Comparison of ENCODE assay signal across 1 cellular context in genomic region chr3:128285042-128285924, GRCh38.
TF ChIP-seq lines count a peak whose summit lies in the region.

No MANE protein-coding gene starts in this region.

TF ChIP-seq in HepG2, 621 proteins besides CTCF, POLR2A, EP300 and RAD21 (continued from another document):
- TF ChIP-seq MNT (IDR thresholded peaks at IDR 0.05) (no peak), HIC2 (CRISPR knock-in tag; IDR thresholded peaks at IDR 0.05; ENCODE audit: low read depth) (no peak), REST (IDR thresholded peaks at IDR 0.05; ENCODE audit: borderline replicate concordance in 1 of 2, low read depth in 1 of 2, low read length in 2 of 2) (no peak), MEF2D (CRISPR knock-in tag; IDR thresholded peaks at IDR 0.05) (no peak), SPEN (CRISPR knock-in tag; IDR thresholded peaks at IDR 0.05; ENCODE audit: low read depth) (no peak), SIX1 (CRISPR knock-in tag; IDR thresholded peaks at IDR 0.05; ENCODE audit: borderline replicate concordance) (no peak), ZMYM2 (CRISPR knock-in tag; IDR thresholded peaks at IDR 0.05) (no peak), ELK4 (CRISPR knock-in tag; IDR thresholded peaks at IDR 0.05; ENCODE audit: borderline replicate concordance) (no peak), AFF4 (CRISPR knock-in tag; IDR thresholded peaks at IDR 0.05) (no peak), SMARCE1 (IDR thresholded peaks at IDR 0.05; ENCODE audit: borderline replicate concordance) (no peak), ZNF530 (CRISPR knock-in tag; IDR thresholded peaks at IDR 0.05; ENCODE audit: low read depth) (no peak), MLLT10 (CRISPR knock-in tag; IDR thresholded peaks at IDR 0.05) (no peak), ZFP1 (CRISPR knock-in tag; IDR thresholded peaks at IDR 0.05) (no peak)
